In genomic region chrX:74550295-74550802, GRCh38 we compare ENCODE assay signal across 8 cellular contexts.
DNase-seq lines count a peak whose midpoint lies in the region; ATAC-seq and TF ChIP-seq lines count a peak whose summit lies in the region.

No MANE protein-coding gene starts in this region.

- peaks cover 0 to 9% (median 0%) of the 10 kb centered on the region in 7 donors for H3K9me3 Mint-ChIP-seq in CD14-positive monocyte
- no peaks in the 10 kb centered on the region for H3K9me3 Mint-ChIP-seq in activated CD4-positive, alpha-beta T cell treated with anti-CD3 and anti-CD28 coated beads, Interleukin-2, amount 10 ng/mL, durations not matched to agents 7 days and 5 days

- no peaks in the 10 kb centered on the region for H3K27me3 ChIP-seq in lower lobe of right lung (ENCODE audit: low read depth)

- peak overlapping the region; percentile 69 to 85 for H3K4me3 Mint-ChIP-seq in CD14-positive monocyte
- H3K4me3 Mint-ChIP-seq in activated CD4-positive, alpha-beta T cell treated with anti-CD3 and anti-CD28 coated beads, Interleukin-2, amount 10 ng/mL, durations not matched to agents 7 days and 5 days: peak overlapping the region; percentile 23

- H3K27ac Mint-ChIP-seq in CD14-positive monocyte: peak overlapping the region in 2 of 7 donors; percentile 80 to 84
- H3K27ac Mint-ChIP-seq in activated CD4-positive, alpha-beta T cell treated with anti-CD3 and anti-CD28 coated beads, Interleukin-2, amount 10 ng/mL, durations not matched to agents 7 days and 5 days: peak overlapping the region; percentile 10

- H3K4me3 ChIP-seq in coronary artery: peak overlapping the region; percentile 29
- no peak overlapping the region for H3K4me3 ChIP-seq in lower lobe of right lung

- H3K4me1 ChIP-seq in lower lobe of right lung: no peaks in the 10 kb centered on the region

- no peak overlapping the region for H3K27ac ChIP-seq in coronary artery
- H3K27ac ChIP-seq in lower lobe of right lung: no peak overlapping the region

- peaks cover 2 to 3% (median 3%) of the 10 kb centered on the region in 3 donors for H3K27me3 Mint-ChIP-seq in CD14-positive monocyte (ENCODE audit: low read depth in 3 of 3)
- H3K27me3 Mint-ChIP-seq in activated CD4-positive, alpha-beta T cell treated with anti-CD3 and anti-CD28 coated beads, Interleukin-2, amount 10 ng/mL, durations not matched to agents 7 days and 5 days: no peaks in the 10 kb centered on the region

- DNase-seq in CD14-positive monocyte (ENCODE audit: low spot score) (peak; percentile 78), NCI-H748 (lab: John Stamatoyannopoulos, UW; ENCODE audit: unreplicated experiment) (peak; percentile 75), coronary artery (ENCODE audit: low spot score) (peak; percentile 85), lower lobe of right lung (peak; percentile 89)
- peak; percentile 81 for DNase-seq in activated CD4-positive, alpha-beta T cell treated with anti-CD3 and anti-CD28 coated beads, Interleukin-2, amount 10 ng/mL, durations not matched to agents 7 days and 5 days
- DNase-seq in stimulated activated CD8-positive, alpha-beta memory T cell treated with anti-CD3 and anti-CD28 coated beads, Interleukin-12 subunit alpha, Interleukin-12 subunit beta, amount 100 ng/mL, for 1 hour (ENCODE audit: low read depth): peak; percentile 76

- CTCF ChIA-PET in activated CD4-positive, alpha-beta T cell treated with anti-CD3 and anti-CD28 coated beads, Interleukin-2, amount 10 ng/mL, durations not matched to agents 7 days and 5 days (lab: Charles Lee): interaction anchor here (0.6 to 1.4 kb wide), 3 partner anchors 10 to 111 kb away, joined by 3 to 4 read pairs (median 3); no protein-coding TSS in a partner anchor

- peaks cover 3% of the 10 kb centered on the region for H3K4me1 Mint-ChIP-seq in CD14-positive monocyte
- peaks cover 6% of the 10 kb centered on the region for H3K4me1 Mint-ChIP-seq in activated CD4-positive, alpha-beta T cell treated with anti-CD3 and anti-CD28 coated beads, Interleukin-2, amount 10 ng/mL, durations not matched to agents 7 days and 5 days

- no peaks in the 10 kb centered on the region for H3K36me3 ChIP-seq in lower lobe of right lung

- peak; percentile 86 for ATAC-seq in GM19455 (IDR thresholded peaks at IDR 0.05; ENCODE audit: unreplicated experiment)
- ATAC-seq in HG03521 (IDR thresholded peaks at IDR 0.05; ENCODE audit: unreplicated experiment): peak; percentile 80
- ATAC-seq in lower lobe of right lung: peak; percentile 95 to 98

- POLR2A ChIA-PET in activated CD4-positive, alpha-beta T cell treated with anti-CD3 and anti-CD28 coated beads, Interleukin-2, amount 10 ng/mL, durations not matched to agents 7 days and 5 days (lab: Charles Lee): no interaction called here

- H3K36me3 Mint-ChIP-seq in CD14-positive monocyte: no peaks in the 10 kb centered on the region
- no peaks in the 10 kb centered on the region for H3K36me3 Mint-ChIP-seq in activated CD4-positive, alpha-beta T cell treated with anti-CD3 and anti-CD28 coated beads, Interleukin-2, amount 10 ng/mL, durations not matched to agents 7 days and 5 days (ENCODE audit: low read depth)

- TF ChIP-seq CTCF in CD14-positive monocyte (IDR thresholded peaks at IDR 0.05) (peak; percentile 91), coronary artery (IDR thresholded peaks at IDR 0.05) (peak; percentile 91), lower lobe of right lung (IDR thresholded peaks at IDR 0.05) (peak; percentile 89)

- no peaks in the 10 kb centered on the region for H3K9me3 ChIP-seq in lower lobe of right lung

- intact Hi-C loops in CD14-positive monocyte (cut with micrococcal nuclease): no loop called here
- intact Hi-C loops in lower lobe of right lung (cut with DNase I): loop anchor here (10.0 kb wide), 1 partner anchor 166 kb away; no protein-coding TSS in a partner anchor
